ENCODE assay signal across 18 cellular contexts in the genomic region with DNA sequence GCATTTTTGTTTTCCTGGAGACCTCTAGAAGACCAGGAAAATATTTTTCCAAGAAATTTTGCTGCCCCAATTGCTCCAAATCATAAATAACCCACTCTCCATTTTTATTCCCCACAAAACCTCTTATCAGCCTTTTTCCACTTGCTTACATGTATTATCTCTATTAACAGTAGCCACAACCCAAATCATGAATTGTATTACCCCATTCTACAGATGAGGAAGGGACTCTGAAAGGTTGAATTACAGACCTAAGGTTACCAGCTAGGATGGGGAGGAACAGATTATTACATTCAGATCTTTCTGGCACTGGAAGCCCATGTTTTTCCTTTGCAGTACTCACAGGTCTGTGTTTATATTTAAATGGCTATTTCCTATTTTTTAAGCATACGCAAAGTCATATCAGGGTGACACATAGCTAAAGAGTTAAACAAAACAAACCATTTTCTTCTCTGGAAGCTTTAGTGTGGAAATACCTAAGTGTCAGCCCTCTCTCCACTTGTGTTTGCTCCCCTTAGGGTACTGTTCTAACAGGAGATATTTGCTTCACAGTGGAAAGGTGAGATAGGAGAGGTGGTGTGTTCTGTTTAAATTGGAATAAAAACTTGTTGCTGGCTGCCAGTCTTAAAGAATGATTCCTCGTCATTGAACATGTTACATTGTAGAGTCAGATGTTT. TPM values are rescaled to one million over a fixed set of nuclear protein-coding genes. Genes with fewer than 3 reads are reported as not detected.
DNase-seq lines count a peak whose midpoint lies in the region; ATAC-seq, FAIRE-seq and TF ChIP-seq lines count a peak whose summit lies in the region.
"Had no signal": no experiment of that assay in that cellular context is flagged by ENCODE, and none has a peak within 500 bp of the region (broad histone marks: within the 10 kb centered on the region; RNA-seq: fewer than 3 reads in every experiment).

No MANE protein-coding gene starts in this region.

- CTCF ChIA-PET in HepG2 (lab: Yijun Ruan, JAX; ENCODE audit: low intra/inter-chr PET ratio, low total read pairs), result no interaction called here

- 90% methylated on average over 2 of the region's 2 CpGs for WGBS in HepG2 (ENCODE audit: low lambda C conversion rate)

- H3K4me1 ChIP-seq in ascending aorta (peaks cover 13 to 72% of the 10 kb centered on the region in 2 donors), HepG2 (ENCODE audit: insufficient read depth, low read length) (peaks cover 78% of the 10 kb centered on the region), skeletal muscle tissue (ENCODE audit: control insufficient read depth in 3 of 3, insufficient read depth in 3 of 3, low read length in 3 of 3) (peaks cover 11 to 49% (median 20%) of the 10 kb centered on the region in 3 donors), Karpas-422 (ENCODE audit: low read length) (no peaks in the 10 kb centered on the region)

- POLR2A ChIA-PET in HepG2 (lab: Yijun Ruan, JAX), result interaction anchor here (1.5 kb wide), 1 partner anchor 48 kb away, joined by 3 read pairs; no protein-coding TSS in a partner anchor

- BruUV-seq in HepG2 (replicated peaks; lab: Mats Ljungman, UMichigan), result no TSS peak

- H3K9me3 Mint-ChIP-seq in HFFc6, result no peaks in the 10 kb centered on the region
- H3K9me3 Mint-ChIP-seq: activated naive CD4-positive, alpha-beta T cell treated with anti-CD3 and anti-CD28 coated beads for 36 hours; endodermal cell had no signal

- H3K27me3 ChIP-seq in ascending aorta (no peaks in the 10 kb centered on the region), HepG2 (ENCODE audit: control insufficient read depth in 1 of 2, insufficient read depth in 2 of 2, low read length in 2 of 2) (no peaks in the 10 kb centered on the region), skeletal muscle tissue (ENCODE audit: control insufficient read depth in 3 of 3, insufficient read depth in 3 of 3, low read length in 3 of 3) (no peaks in the 10 kb centered on the region), Karpas-422 (ENCODE audit: low read length) (0 out of 2 replicates have a peak, but pooled peaks cover 2% of the 10 kb centered on the region)

- no peak overlapping the region for H2AFZ ChIP-seq in HepG2 (ENCODE audit: low read length)
- no peak overlapping the region for H2AFZ ChIP-seq in Karpas-422 (ENCODE audit: low read length)

- H3K9me2 ChIP-seq in Karpas-422 (replicated peaks; ENCODE audit: insufficient read depth, low read length), result no peaks in the 10 kb centered on the region

- peaks cover 32% of the 10 kb centered on the region for H3K79me2 ChIP-seq in HepG2 (ENCODE audit: insufficient read depth, low read length)
- H3K79me2 ChIP-seq in Karpas-422 (ENCODE audit: low read length), result no peaks in the 10 kb centered on the region

- H3K9ac ChIP-seq in HepG2 (ENCODE audit: insufficient read depth, low read depth, low read length) (no peak overlapping the region), skeletal muscle tissue (ENCODE audit: low read depth in 1 of 3, low read length in 3 of 3) (no peak overlapping the region), Karpas-422 (ENCODE audit: low read length) (no peak overlapping the region)

- peak overlapping the region in 1 of 2 donors; percentile 29 for H3K4me3 ChIP-seq in ascending aorta
- H3K4me3 ChIP-seq in HepG2 (replicated peaks in 1 of 3; ENCODE audit: insufficient read depth in 1 of 3, low read depth in 2 of 3, low read length in 3 of 3), result no peak overlapping the region
- peak overlapping the region in 1 of 3 donors; percentile 10 for H3K4me3 ChIP-seq in skeletal muscle tissue (ENCODE audit: low read length in 3 of 3)
- no peak overlapping the region for H3K4me3 ChIP-seq in Karpas-422 (ENCODE audit: low read length)
- H3K4me3 ChIP-seq: mucosa of descending colon had no signal

- peaks cover 5% of the 10 kb centered on the region for H3K27me3 Mint-ChIP-seq in HFFc6 (ENCODE audit: insufficient read depth)

- H4K20me1 ChIP-seq in HepG2 (ENCODE audit: insufficient read depth, low read length), result no peaks in the 10 kb centered on the region
- H4K20me1 ChIP-seq in Karpas-422 (ENCODE audit: insufficient read depth, low read depth, low read length), result no peaks in the 10 kb centered on the region

- H3K27ac ChIP-seq in ascending aorta (peak overlapping the region; percentile 77 to 84), HepG2 (ENCODE audit: extremely low read length, insufficient read depth, low read length) (no peak overlapping the region), skeletal muscle tissue (ENCODE audit: low read depth, low read length) (peak overlapping the region; percentile 23), Karpas-422 (ENCODE audit: low read length) (no peak overlapping the region)
- H3K27ac ChIP-seq: RWPE1 had no signal

- no peak for TF ChIP-seq POLR2A in HepG2 (IDR thresholded peaks at IDR 0.05; ENCODE audit: insufficient read depth in 1 of 2, low read depth in 2 of 2, low read length in 2 of 2)

- intact Hi-C loops in ascending aorta (cut with DNase I) (loop anchor here (5.0 kb wide), 1 partner anchor 46 kb away; no protein-coding TSS in a partner anchor), HepG2 (cut with micrococcal nuclease; ENCODE audit: unreplicated experiment) (no loop called here)

- FAIRE-seq in HepG2 (lab: Jason Lieb, UNC), result no peak
- FAIRE-seq: GM18507 had no signal

- H3K4me1 Mint-ChIP-seq in HFFc6 (ENCODE audit: low read depth), result peaks cover 80% of the 10 kb centered on the region

- in situ Hi-C loops in HepG2 (cut with HindIII; ENCODE audit: extremely low pct_ligation_motif_present, low pct_unique_long_range_greater_than_20kb), result no loop called here

- H3K4me2 ChIP-seq in HepG2 (ENCODE audit: low read depth, low read length) (no peak overlapping the region), Karpas-422 (ENCODE audit: low read depth, low read length, poor library complexity, severe bottlenecking) (no peak overlapping the region)

- no peak overlapping the region; the same call in 1 of the 2 replicates for H3K4me3 Mint-ChIP-seq in HFFc6
- H3K4me3 Mint-ChIP-seq: activated naive CD4-positive, alpha-beta T cell treated with anti-CD3 and anti-CD28 coated beads for 36 hours; endodermal cell had no signal

- no peaks in the 10 kb centered on the region for H3K9me3 ChIP-seq in ascending aorta
- no peaks in the 10 kb centered on the region for H3K9me3 ChIP-seq in HepG2 (ENCODE audit: low read length)
- H3K9me3 ChIP-seq in skeletal muscle tissue (ENCODE audit: control insufficient read depth in 3 of 3, low read length in 3 of 3), result no peaks in the 10 kb centered on the region
- H3K9me3 ChIP-seq in Karpas-422 (ENCODE audit: low read length), result no peaks in the 10 kb centered on the region
- H3K9me3 ChIP-seq: mucosa of descending colon had no signal

- no peak for ATAC-seq in HepG2

- H3K36me3 ChIP-seq in ascending aorta (no peaks in the 10 kb centered on the region), HepG2 (replicated peaks in 1 of 2; ENCODE audit: control insufficient read depth in 1 of 2, insufficient read depth in 2 of 2, low read length in 2 of 2) (peaks cover 0 to 4% of the 10 kb centered on the region in 2 experiments; a peak in 1 of 5 replicates), skeletal muscle tissue (ENCODE audit: control insufficient read depth in 3 of 3, insufficient read depth in 3 of 3, low read length in 3 of 3) (no peaks in the 10 kb centered on the region), Karpas-422 (ENCODE audit: insufficient read depth, low read length) (no peaks in the 10 kb centered on the region)

- no peak for TF ChIP-seq RAD21 in HepG2 (CRISPR knock-in tag; IDR thresholded peaks at IDR 0.05)

- TF ChIP-seq EP300 in HepG2 (IDR thresholded peaks at IDR 0.05; ENCODE audit: low read depth in 2 of 2, low read length in 2 of 2) (no peak), HepG2 (CRISPR knock-in tag; IDR thresholded peaks at IDR 0.05; ENCODE audit: borderline replicate concordance) (no peak)

- DNase-seq in HFFc6 (no peak), ascending aorta (ENCODE audit: low spot score in 2 of 2) (no peak), HepG2 (ENCODE audit: low spot score) (peak; percentile 27), COLO829 (ENCODE audit: low spot score) (no peak), Karpas-422 (no peak)
- no peak for DNase-seq in stimulated activated CD4-positive, alpha-beta T cell treated with anti-CD3 and anti-CD28 coated beads, Interleukin-4, amount 100 ng/mL, for 1 hour
- no peak for DNase-seq in stimulated activated CD4-positive, alpha-beta T cell treated with anti-CD3 and anti-CD28 coated beads, Interleukin-2, amount 100 ng/mL, for 48 hours
- DNase-seq: activated CD4-positive, CD25-positive, alpha-beta regulatory T cell treated with anti-CD3 and anti-CD28 coated beads, Interleukin-2, amount 50 U/mL, for 72 hours; activated CD8-positive, alpha-beta memory T cell treated with anti-CD3 and anti-CD28 coated beads, Interleukin-2, amount 50 U/mL, for 4 hours; activated naive CD4-positive, alpha-beta T cell treated with anti-CD3 and anti-CD28 coated beads for 36 hours; endodermal cell; foreskin melanocyte; mucosa of descending colon; NCI-H82; stimulated activated CD4-positive, alpha-beta T cell treated with anti-CD3 and anti-CD28 coated beads, Interleukin-4, amount 100 ng/mL, for 24 hours had no signal

- no peaks in the 10 kb centered on the region; the same call in 1 of the 2 replicates for H3K36me3 Mint-ChIP-seq in HFFc6 (ENCODE audit: low read depth)

- TF ChIP-seq CTCF in HFFc6 (IDR thresholded peaks at IDR 0.05), result no peak
- no peak for TF ChIP-seq CTCF in ascending aorta (IDR thresholded peaks at IDR 0.05)
- no peak for TF ChIP-seq CTCF in HepG2 (CRISPR knock-in tag; IDR thresholded peaks at IDR 0.05)

- peak overlapping the region; percentile 48 for H3K27ac Mint-ChIP-seq in HFFc6
- H3K27ac Mint-ChIP-seq: activated naive CD4-positive, alpha-beta T cell treated with anti-CD3 and anti-CD28 coated beads for 36 hours had no signal

RNA-seq across cellular contexts. Expression of gene PHACTR2, which starts 18.7 kb away (rescaled TPM):
- 10 to 100 TPM; 66.7 to 92.7 (median 84.1) TPM for total RNA-seq in HFFc6 (2021; fragmentation: NEBNext Ultra II Directional; extraction: Animal tissue kit (Norgen Biotek cat#: 25700))
- 112 TPM for total RNA-seq in ascending aorta
- 28.2 and 39.1 TPM in 2 replicates for total RNA-seq in HepG2 (2016; rRNA removed; fragmentation: Illumina TruSeq; extraction: Trizol)
- 14.4 and 16.0 TPM in 2 replicates for total RNA-seq in HepG2 (2016; cell fraction: cytosol; rRNA removed; fragmentation: Illumina TruSeq; extraction: Trizol; ENCODE audit: low read depth)
- 28.7 and 34.3 TPM in 2 replicates for total RNA-seq in HepG2 (2016; cell fraction: insoluble cytoplasmic fraction; rRNA removed; fragmentation: Illumina TruSeq; extraction: Trizol)
- total RNA-seq in HepG2 (2016; cell fraction: membrane; rRNA removed; fragmentation: Illumina TruSeq; extraction: Trizol), result 29.1 and 31.7 TPM in 2 replicates
- 27.6 and 29.4 TPM in 2 replicates for total RNA-seq in HepG2 (2016; cell fraction: nucleus; rRNA removed; fragmentation: Illumina TruSeq; extraction: Trizol)
- polyA plus RNA-seq in HepG2 (2011; rRNA removed), result 8.4 and 11.3 TPM in 2 replicates
- 7.5 and 8.1 TPM in 2 replicates for polyA plus RNA-seq in HepG2 (2011; cell fraction: cytosol; rRNA removed)
- polyA plus RNA-seq in HepG2 (2011; cell fraction: nucleus; rRNA removed), result 6.0 and 7.3 TPM in 2 replicates
- polyA plus RNA-seq in HepG2 (2012), result 6.6 and 11.5 TPM in 2 replicates
- 8.4 and 10.1 TPM in 2 replicates for polyA plus RNA-seq in HepG2 (2016; cell fraction: cytosol; fragmentation: Illumina TruSeq; extraction: Trizol; ENCODE audit: low read depth)
- 14.6 and 15.0 TPM in 2 replicates for polyA plus RNA-seq in HepG2 (2016; cell fraction: insoluble cytoplasmic fraction; fragmentation: Illumina TruSeq; extraction: Trizol; ENCODE audit: low read depth)
- 9.6 and 11.2 TPM in 2 replicates for polyA plus RNA-seq in HepG2 (2016; cell fraction: membrane; fragmentation: Illumina TruSeq; extraction: Trizol; ENCODE audit: low read depth)
- 12.7 and 13.6 TPM in 2 replicates for polyA plus RNA-seq in HepG2 (2016; cell fraction: nucleus; fragmentation: Illumina TruSeq; extraction: Trizol; ENCODE audit: insufficient read depth, low read depth)
- 13.8 and 29.8 TPM in 2 replicates for polyA minus RNA-seq in HepG2 (2011; rRNA and poly(A)+ RNA removed; ENCODE audit: low replicate concordance)
- 17.3 and 19.4 TPM in 2 replicates for polyA minus RNA-seq in HepG2 (2011; cell fraction: cytosol; rRNA and poly(A)+ RNA removed)
- 29.9 and 31.0 TPM in 2 replicates for polyA minus RNA-seq in HepG2 (2011; cell fraction: nucleus; rRNA and poly(A)+ RNA removed)
- total RNA-seq in skeletal muscle tissue, result 38.1 TPM
- total RNA-seq in Karpas-422 (2014; rRNA removed; shearing (Covaris generic); ENCODE audit: low replicate concordance), result not detected in 2 replicates

Comparison
In these comparisons a context has a peak if more than half of its experiments do, and no peak if none do; other contexts are left out.
1. H3K27ac ChIP-seq: peak in ascending aorta (2 of 2) and skeletal muscle tissue (single experiment); none in HepG2 (single experiment) and Karpas-422 (single experiment).
2. RNA of gene PHACTR2, which starts 18.7 kb away (total RNA-seq): 112 TPM in ascending aorta (single experiment), 66.7 to 92.7 TPM in HFFc6, 38.1 TPM in skeletal muscle tissue (single experiment) and 14.4 to 39.1 TPM in HepG2; not detected in Karpas-422; every median in the first group is over 10 times any median in the second.